1 cellular context compared by ENCODE assay signal in genomic region chr7:143320620-143321019, GRCh38.
TF ChIP-seq lines count a peak whose summit lies in the region.

No MANE protein-coding gene starts in this region.

TF ChIP-seq in H1, 55 proteins besides CTCF, POLR2A, EP300 and RAD21:
- TF ChIP-seq PHF8 (conservative IDR thresholded peaks at IDR 0.05; ENCODE audit: low read depth, low read length) (no peak), ATF3 (IDR thresholded peaks at IDR 0.05; ENCODE audit: insufficient read depth, low read depth, low read length) (no peak), SUZ12 (IDR thresholded peaks at IDR 0.05; ENCODE audit: low read length) (no peak), CTBP2 (IDR thresholded peaks at IDR 0.05; ENCODE audit: borderline replicate concordance, insufficient read depth, insufficient read length, low read length) (no peak), CHD2 (IDR thresholded peaks at IDR 0.05; ENCODE audit: low read length) (no peak), NANOG (IDR thresholded peaks at IDR 0.05; ENCODE audit: insufficient read depth, low read depth, low read length, poor library complexity, severe bottlenecking) (no peak), JUN (IDR thresholded peaks at IDR 0.05; ENCODE audit: low read depth, low read length) (no peak), HDAC6 (IDR thresholded peaks at IDR 0.05; ENCODE audit: low read depth, low read length) (no peak), SIN3A (conservative IDR thresholded peaks at IDR 0.05 in 1 of 2, IDR thresholded peaks at IDR 0.05 in 1 of 2; ENCODE audit: low read depth in 1 of 2, low read length in 2 of 2) (no peak), RFX5 (IDR thresholded peaks at IDR 0.05; ENCODE audit: borderline replicate concordance, low read depth, low read length) (no peak), CREB1 (IDR thresholded peaks at IDR 0.05) (no peak), CHD7 (IDR thresholded peaks at IDR 0.05; ENCODE audit: insufficient replicate concordance, low read length) (no peak), BCL11A (IDR thresholded peaks at IDR 0.05; ENCODE audit: low read depth in 2 of 2, low read length in 2 of 2) (no peak), SP1 (IDR thresholded peaks at IDR 0.05; ENCODE audit: low read depth, low read length) (no peak), SP2 (IDR thresholded peaks at IDR 0.05; ENCODE audit: low read length) (no peak), ATF2 (IDR thresholded peaks at IDR 0.05; ENCODE audit: low read length) (no peak), RXRA (IDR thresholded peaks at IDR 0.05; ENCODE audit: insufficient read depth, low read depth, low read length) (no peak)
